1 cellular context compared by ENCODE assay signal in the genomic region with DNA sequence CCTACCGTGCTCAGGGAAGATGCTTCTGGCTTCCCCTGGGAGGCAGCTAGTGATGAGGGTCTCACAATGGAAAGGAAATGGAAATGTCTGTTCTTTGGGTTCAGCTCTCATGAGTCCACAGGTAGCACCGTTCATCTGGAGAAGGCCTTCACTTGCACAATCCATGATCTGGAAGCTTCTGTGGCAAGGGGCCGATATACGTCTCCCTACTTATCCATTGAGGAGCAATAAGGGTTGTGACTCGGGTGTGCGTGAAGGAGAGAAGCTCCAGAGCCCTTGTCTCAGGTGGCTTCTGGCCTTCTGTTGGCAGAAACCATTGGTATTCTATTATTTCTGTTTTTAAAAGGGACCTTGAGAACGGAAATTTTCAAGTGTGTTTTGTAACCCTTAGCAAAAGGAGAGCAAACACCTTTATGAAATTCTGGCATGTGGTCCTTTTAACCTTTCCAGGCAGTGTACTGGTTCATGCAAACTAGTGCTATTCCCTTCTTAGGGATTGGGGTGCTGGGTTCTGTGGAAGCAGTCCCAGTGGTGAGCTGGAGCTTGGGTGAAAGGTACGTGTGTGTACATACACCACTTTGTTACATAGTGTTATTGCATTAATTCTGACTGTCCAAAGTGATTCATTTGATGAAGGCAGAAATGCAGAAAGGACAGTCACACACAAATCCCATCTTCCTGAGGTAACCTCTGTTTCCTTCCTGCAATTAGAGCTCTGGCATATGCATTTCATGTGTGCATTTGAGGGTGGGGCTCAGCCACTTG.
TF ChIP-seq lines count a peak whose summit lies in the region.

No MANE protein-coding gene starts in this region.

TF ChIP-seq in liver, 16 proteins besides CTCF, POLR2A, EP300 and RAD21 (continued from another document):
- TF ChIP-seq EGR1 (IDR thresholded peaks at IDR 0.05; ENCODE audit: low read depth in 2 of 2), result no peak
- TF ChIP-seq, protein P1, sequence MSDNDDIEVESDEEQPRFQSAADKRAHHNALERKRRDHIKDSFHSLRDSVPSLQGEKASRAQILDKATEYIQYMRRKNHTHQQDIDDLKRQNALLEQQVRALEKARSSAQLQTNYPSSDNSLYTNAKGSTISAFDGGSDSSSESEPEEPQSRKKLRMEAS (IDR thresholded peaks at IDR 0.05), result no peak
